ENCODE assay signal across 1 cellular context in genomic region chr2:75515584-75516368, GRCh38.
A peak's percentile ranks its signal among the peaks of the same experiment; 100 is the strongest.
TF ChIP-seq lines count a peak whose summit lies in the region.

No MANE protein-coding gene starts in this region.

TF ChIP-seq in HepG2, 621 proteins besides CTCF, POLR2A, EP300 and RAD21 (continued from another document and continues in another):
- peak; percentile 85 for TF ChIP-seq ZNF317 (CRISPR knock-in tag; IDR thresholded peaks at IDR 0.05)
- no peak for TF ChIP-seq MTF2 (CRISPR knock-in tag; IDR thresholded peaks at IDR 0.05; ENCODE audit: borderline replicate concordance)
- TF ChIP-seq SOX13 (IDR thresholded peaks at IDR 0.05), result no peak
- no peak for TF ChIP-seq SOX13 (CRISPR knock-in tag; conservative IDR thresholded peaks at IDR 0.05 in 1 of 2, IDR thresholded peaks at IDR 0.05 in 1 of 2)
- TF ChIP-seq CREM (IDR thresholded peaks at IDR 0.05), result no peak
- TF ChIP-seq CREM (CRISPR knock-in tag; IDR thresholded peaks at IDR 0.05), result no peak
- no peak for TF ChIP-seq RFX3 (CRISPR knock-in tag; IDR thresholded peaks at IDR 0.05)
- no peak for TF ChIP-seq ELF4 (CRISPR knock-in tag; IDR thresholded peaks at IDR 0.05; ENCODE audit: borderline replicate concordance)
- peak; percentile 68; the same call in 1 of the 2 replicates for TF ChIP-seq SNAI1 (CRISPR knock-in tag; IDR thresholded peaks at IDR 0.05; ENCODE audit: borderline replicate concordance)
- 0 out of 2 replicates have a peak, but pooled peaks have one; percentile 0 for TF ChIP-seq STAG1 (CRISPR knock-in tag; IDR thresholded peaks at IDR 0.05)
- peak; percentile 9; the same call in 1 of the 2 replicates for TF ChIP-seq ZNF709 (CRISPR knock-in tag; IDR thresholded peaks at IDR 0.05)
- no peak for TF ChIP-seq MBD4 (IDR thresholded peaks at IDR 0.05; ENCODE audit: borderline replicate concordance, low read length)
- no peak for TF ChIP-seq BCL3 (CRISPR knock-in tag; IDR thresholded peaks at IDR 0.05)
- no peak for TF ChIP-seq HDAC2 (CRISPR knock-in tag; IDR thresholded peaks at IDR 0.05)
- no peak for TF ChIP-seq THAP9 (CRISPR knock-in tag; IDR thresholded peaks at IDR 0.05; ENCODE audit: borderline replicate concordance)
- TF ChIP-seq ZNF20 (CRISPR knock-in tag; IDR thresholded peaks at IDR 0.05), result 0 out of 2 replicates have a peak, but pooled peaks have one; percentile 77
- TF ChIP-seq ZNF7 (CRISPR knock-in tag; IDR thresholded peaks at IDR 0.05), result no peak
- no peak for TF ChIP-seq TGIF2 (CRISPR knock-in tag; IDR thresholded peaks at IDR 0.05)
- 0 out of 2 replicates have a peak, but pooled peaks have one; percentile 1 for TF ChIP-seq RARG (CRISPR knock-in tag; IDR thresholded peaks at IDR 0.05; ENCODE audit: low read depth)
- no peak for TF ChIP-seq HMGXB3 (CRISPR knock-in tag; IDR thresholded peaks at IDR 0.05; ENCODE audit: borderline replicate concordance)
- TF ChIP-seq ZNF12 (CRISPR knock-in tag; IDR thresholded peaks at IDR 0.05), result peak; percentile 64; the same call in 1 of the 2 replicates
- TF ChIP-seq CCAR2 (optimal IDR thresholded peaks at IDR 0.05; ENCODE audit: low read depth, low read length), result no peak
- TF ChIP-seq BATF2 (CRISPR knock-in tag; IDR thresholded peaks at IDR 0.05), result no peak
- no peak for TF ChIP-seq NR2F1 (CRISPR knock-in tag; IDR thresholded peaks at IDR 0.05)
- TF ChIP-seq ZNF530 (CRISPR knock-in tag; IDR thresholded peaks at IDR 0.05; ENCODE audit: low read depth), result no peak
- TF ChIP-seq HINFP (CRISPR knock-in tag; IDR thresholded peaks at IDR 0.05; ENCODE audit: low read depth), result no peak
- TF ChIP-seq MAZ (IDR thresholded peaks at IDR 0.05; ENCODE audit: borderline replicate concordance, low read depth, low read length), result no peak
- no peak for TF ChIP-seq MAZ (CRISPR knock-in tag; IDR thresholded peaks at IDR 0.05; ENCODE audit: low read depth)
- TF ChIP-seq ZNF775 (CRISPR knock-in tag; IDR thresholded peaks at IDR 0.05; ENCODE audit: borderline replicate concordance), result 0 out of 2 replicates have a peak, but pooled peaks have one; percentile 69
- 0 out of 2 replicates have a peak, but pooled peaks have one; percentile 23 for TF ChIP-seq JUN (CRISPR knock-in tag; IDR thresholded peaks at IDR 0.05)
- TF ChIP-seq NKX3-1 (CRISPR knock-in tag; IDR thresholded peaks at IDR 0.05), result no peak
- no peak; the same call in 1 of the 2 replicates for TF ChIP-seq CHD4 (IDR thresholded peaks at IDR 0.05; ENCODE audit: borderline replicate concordance, low read length)
- TF ChIP-seq AHR (CRISPR knock-in tag; IDR thresholded peaks at IDR 0.05), result no peak
- no peak for TF ChIP-seq ZNF383 (CRISPR knock-in tag; IDR thresholded peaks at IDR 0.05; ENCODE audit: borderline replicate concordance)
- no peak for TF ChIP-seq NPAS2 (CRISPR knock-in tag; IDR thresholded peaks at IDR 0.05; ENCODE audit: borderline replicate concordance)
- TF ChIP-seq PBX3 (CRISPR knock-in tag; IDR thresholded peaks at IDR 0.05; ENCODE audit: borderline replicate concordance), result no peak
- no peak for TF ChIP-seq ZNF616 (CRISPR knock-in tag; IDR thresholded peaks at IDR 0.05; ENCODE audit: low read depth)
- no peak for TF ChIP-seq ZNF280D (CRISPR knock-in tag; IDR thresholded peaks at IDR 0.05)
- TF ChIP-seq ZNF678 (CRISPR knock-in tag; IDR thresholded peaks at IDR 0.05), result no peak
- no peak for TF ChIP-seq HMGA1 (CRISPR knock-in tag; conservative IDR thresholded peaks at IDR 0.05)
- TF ChIP-seq ZNF124 (CRISPR knock-in tag; IDR thresholded peaks at IDR 0.05), result no peak
- TF ChIP-seq SNAPC4 (CRISPR knock-in tag; IDR thresholded peaks at IDR 0.05), result 0 out of 2 replicates have a peak, but pooled peaks have one; percentile 39
- TF ChIP-seq ZNF737 (CRISPR knock-in tag; IDR thresholded peaks at IDR 0.05; ENCODE audit: borderline replicate concordance), result no peak
- TF ChIP-seq ZNF768 (CRISPR knock-in tag; IDR thresholded peaks at IDR 0.05), result no peak
